19 cellular contexts compared by ENCODE assay signal in the genomic region with DNA sequence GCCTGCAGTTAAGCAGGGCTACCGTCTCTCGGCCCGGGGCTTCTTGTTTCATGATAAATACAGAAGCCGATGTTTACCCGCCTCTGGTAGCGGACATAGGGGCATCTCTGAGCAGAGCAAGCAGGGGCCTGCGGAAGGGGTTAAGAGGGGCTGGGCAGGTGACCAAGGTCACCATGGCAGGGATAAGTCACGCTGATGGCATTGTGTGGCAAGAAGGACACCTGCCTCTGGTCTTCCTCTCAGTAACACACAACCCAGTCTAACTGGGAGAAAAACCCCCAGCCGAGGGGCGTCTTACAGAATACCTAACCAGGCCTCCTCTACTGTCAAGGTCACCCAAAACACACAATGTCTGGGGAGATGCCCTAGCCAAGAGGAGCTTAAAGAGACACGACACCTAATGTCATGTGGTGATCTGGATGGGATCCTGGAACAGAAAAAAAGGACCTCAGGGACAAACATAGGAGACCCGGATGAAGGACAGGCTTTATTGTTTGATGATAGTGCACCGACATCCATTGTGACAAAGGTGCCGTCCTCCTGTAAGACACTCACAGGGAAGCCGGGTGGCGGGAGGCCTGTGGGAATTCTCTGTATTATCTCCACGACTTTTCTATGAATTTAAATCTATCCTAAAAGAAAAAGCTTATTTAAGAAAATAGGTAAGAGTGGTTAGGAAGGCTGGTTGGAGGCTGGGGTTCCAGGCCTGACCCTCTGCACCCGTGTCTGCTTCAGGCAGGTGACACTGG. TPM values are rescaled to one million over a fixed set of nuclear protein-coding genes. Genes with fewer than 3 reads are reported as not detected.
DNase-seq lines count a peak whose midpoint lies in the region; ATAC-seq and TF ChIP-seq lines count a peak whose summit lies in the region.
"Had no signal": no experiment of that assay in that cellular context is flagged by ENCODE, and none has a peak within 500 bp of the region (broad histone marks: within the 10 kb centered on the region; RNA-seq: fewer than 3 reads in every experiment).

No MANE protein-coding gene starts in this region.

- ATAC-seq in Right ventricle myocardium superior (ENCODE audit: poor library complexity) (no peak), GM19463 (IDR thresholded peaks at IDR 0.05; ENCODE audit: unreplicated experiment) (no peak)
- ATAC-seq: A549, GM12878 had no signal

- no peak overlapping the region for H3K14ac ChIP-seq in mesenchymal stem cell (ENCODE audit: low read length in 2 of 2)

- H3K4me3 ChIP-seq in right atrium auricular region (no peak overlapping the region), WERI-Rb-1 (ENCODE audit: low read depth, low read length) (no peak overlapping the region), mesenchymal stem cell (ENCODE audit: insufficient read depth in 1 of 2, low read depth in 1 of 2, low read length in 2 of 2) (no peak overlapping the region)
- H3K4me3 ChIP-seq: A549, GM12878, GM23248, MG63, SK-N-MC had no signal

- H2BK12ac ChIP-seq in mesenchymal stem cell (ENCODE audit: low read length in 2 of 2): peak overlapping the region in 1 of 2 experiments; percentile 49

- H2BK15ac ChIP-seq in mesenchymal stem cell (ENCODE audit: low read depth, poor library complexity, severe bottlenecking): no peak overlapping the region

- H3K9ac ChIP-seq in mesenchymal stem cell (ENCODE audit: low read length): no peak overlapping the region
- H3K9ac ChIP-seq: GM23248, KMS-11 had no signal

- no peak overlapping the region for H3K23ac ChIP-seq in mesenchymal stem cell (ENCODE audit: low read length in 2 of 2)

- no peak overlapping the region for H2AFZ ChIP-seq in mesenchymal stem cell (ENCODE audit: low read depth, low read length)
- H2AFZ ChIP-seq: GM23248 had no signal

- no peaks in the 10 kb centered on the region for H3K27me3 ChIP-seq in right atrium auricular region
- no peaks in the 10 kb centered on the region for H3K27me3 ChIP-seq in WERI-Rb-1 (ENCODE audit: insufficient read depth, low read depth, severe bottlenecking)
- no peaks in the 10 kb centered on the region for H3K27me3 ChIP-seq in mesenchymal stem cell (ENCODE audit: control insufficient read depth in 1 of 2, insufficient read depth in 1 of 2, low read length in 2 of 2)
- H3K27me3 ChIP-seq: MG63 had no signal

- peak overlapping the region; percentile 20 to 53 for H3K27ac ChIP-seq in right atrium auricular region
- peak overlapping the region; percentile 76 for H3K27ac ChIP-seq in WERI-Rb-1
- peak overlapping the region; percentile 26 for H3K27ac ChIP-seq in mesenchymal stem cell (ENCODE audit: low read length, poor library complexity, severe bottlenecking)
- H3K27ac ChIP-seq: GM23248, HL-60, KMS-11, SK-N-MC had no signal

- H3K4me1 ChIP-seq in right atrium auricular region: peaks cover 4 to 75% of the 10 kb centered on the region in 2 donors
- peaks cover 60% of the 10 kb centered on the region for H3K4me1 ChIP-seq in mesenchymal stem cell (ENCODE audit: control insufficient read depth, insufficient read depth, low read depth, low read length)

- WGBS in mesenchymal stem cell: 99% methylated on average over 15 of the region's 18 CpGs

- intact Hi-C loops in Right ventricle myocardium superior (cut with DNase I): no loop called here
- intact Hi-C loops in posterior vena cava (cut with DNase I): no loop called here

- no peak for DNase-seq in right atrium auricular region (ENCODE audit: low spot score)
- DNase-seq in Right ventricle myocardium superior: no peak
- no peak for DNase-seq in WERI-Rb-1
- no peak for DNase-seq in mesenchymal stem cell
- no peak for DNase-seq in stimulated activated CD8-positive, alpha-beta memory T cell treated with anti-CD3 and anti-CD28 coated beads, Interleukin-4, amount 100 ng/mL, for 48 hours
- DNase-seq in posterior vena cava (ENCODE audit: low spot score): no peak
- DNase-seq: Caco-2; DMS53; GM23248; MG63; NCI-H1694 treated with DMSO at 0.1 percent for 48 hours; NK-92 treated with Interleukin-12 subunit alpha and Interleukin-12 subunit beta, amount 100 ng/mL, for 24 hours; OCI-M1 had no signal

- no peaks in the 10 kb centered on the region for H3K79me1 ChIP-seq in mesenchymal stem cell (replicated peaks; ENCODE audit: low read length, poor library complexity, severe bottlenecking)

- H2AK5ac ChIP-seq in mesenchymal stem cell (ENCODE audit: low read length, severe bottlenecking): no peak overlapping the region

- no peak overlapping the region for H3K4me2 ChIP-seq in mesenchymal stem cell (ENCODE audit: low read length, poor library complexity, severe bottlenecking)
- H3K4me2 ChIP-seq: A549, KMS-11 had no signal

- H3K9me3 ChIP-seq in right atrium auricular region (no peaks in the 10 kb centered on the region), WERI-Rb-1 (ENCODE audit: severe bottlenecking) (peaks cover 5% of the 10 kb centered on the region), mesenchymal stem cell (ENCODE audit: control insufficient read depth, low read length) (no peaks in the 10 kb centered on the region)
- H3K9me3 ChIP-seq: MG63 had no signal

- no peak overlapping the region for H3K18ac ChIP-seq in mesenchymal stem cell (ENCODE audit: low read depth in 1 of 2, low read length in 2 of 2)

- no peak overlapping the region for H2BK120ac ChIP-seq in mesenchymal stem cell (ENCODE audit: low read depth, low read length)

- TF ChIP-seq CTCF in right atrium auricular region (IDR thresholded peaks at IDR 0.05): no peak
- no peak for TF ChIP-seq CTCF in WERI-Rb-1 (IDR thresholded peaks at IDR 0.05; ENCODE audit: low read depth, low read length)

- H4K8ac ChIP-seq in mesenchymal stem cell (ENCODE audit: low read length): no peak overlapping the region

- H3K4ac ChIP-seq in mesenchymal stem cell (ENCODE audit: low read depth in 1 of 2, low read length in 2 of 2): no peak overlapping the region

- H4K91ac ChIP-seq in mesenchymal stem cell (ENCODE audit: low read length): no peak overlapping the region

- no peak overlapping the region for H2BK5ac ChIP-seq in mesenchymal stem cell (ENCODE audit: low read depth, low read length, poor library complexity, severe bottlenecking)

- H3K36me3 ChIP-seq in right atrium auricular region (no peaks in the 10 kb centered on the region), WERI-Rb-1 (peaks cover 50% of the 10 kb centered on the region), mesenchymal stem cell (ENCODE audit: control insufficient read depth in 1 of 2, insufficient read depth in 2 of 2, low read depth in 1 of 2, low read length in 2 of 2) (peaks cover 30 to 53% of the 10 kb centered on the region in 2 experiments)

RNA-seq across cellular contexts. Expression of gene SH3BP4, which starts 24.8 kb away (rescaled TPM):
- 10 to 100 TPM; 27.2 to 34.5 TPM for total RNA-seq in right atrium auricular region
- 9.0 TPM for total RNA-seq in Right ventricle myocardium superior
- 48.8 TPM for polyA plus RNA-seq in mesenchymal stem cell (2013, experiment 1 of 2)
- polyA plus RNA-seq in mesenchymal stem cell (2013, experiment 2 of 2): 47.7 TPM
- total RNA-seq in posterior vena cava: 10 to 100 TPM; 17.5 to 19.2 TPM

Comparison
In these comparisons a context has a peak if more than half of its experiments do, and no peak if none do; other contexts are left out.
1. H3K27ac ChIP-seq: peak in every context shown above with its lines; median percentile 76 in WERI-Rb-1; 36 in right atrium auricular region; 26 in mesenchymal stem cell.